In genomic region chr13:94481966-94482365, GRCh38 we compare ENCODE assay signal across 15 cellular contexts. TPM values are rescaled to one million over a fixed set of nuclear protein-coding genes. Genes with fewer than 3 reads are reported as not detected.
DNase-seq lines count a peak whose midpoint lies in the region; ATAC-seq, FAIRE-seq and TF ChIP-seq lines count a peak whose summit lies in the region.
"Had no signal": no experiment of that assay in that cellular context is flagged by ENCODE, and none has a peak within 500 bp of the region (broad histone marks: within the 10 kb centered on the region; RNA-seq: fewer than 3 reads in every experiment).

No MANE protein-coding gene starts in this region.

- FAIRE-seq in HTR-8/SVneo (lab: Jason Lieb, UNC) = no peak

- no peak for TF ChIP-seq POLR2A in stomach (IDR thresholded peaks at IDR 0.05)

- no peak for TF ChIP-seq EP300 in stomach (IDR thresholded peaks at IDR 0.05)

- intact Hi-C loops in left lung (cut with DNase I) (no loop called here), stomach (cut with DNase I; ENCODE audit: low total_unique reads) (no loop called here)

- 0 out of 22 replicates have a peak, but pooled peaks cover 0 to 4% (median 0%) of the 10 kb centered on the region in 11 experiments for H3K9me3 ChIP-seq in BLaER1 treated with 17β-estradiol and CSF1 and Interleukin-3, amounts not matched to agents 10 nM and 100 nM (replicated peaks in 1 of 11)
- H3K9me3 ChIP-seq in left lung (no peaks in the 10 kb centered on the region), stomach (no peaks in the 10 kb centered on the region)
- H3K9me3 ChIP-seq: upper lobe of left lung had no signal

- H3K27ac ChIP-seq in BLaER1 treated with 17β-estradiol and CSF1 and Interleukin-3, amounts not matched to agents 10 nM and 100 nM = peak overlapping the region in 10 of 11 experiments; percentile 65 to 96 (median 94); a peak in 19 of 22 replicates
- H3K27ac ChIP-seq in left lung = no peak overlapping the region
- no peak overlapping the region for H3K27ac ChIP-seq in stomach

- ATAC-seq in left lung (peak; percentile 33), GM18867 (IDR thresholded peaks at IDR 0.05; ENCODE audit: unreplicated experiment) (no peak)

- H3K27me3 ChIP-seq in BLaER1 treated with 17β-estradiol and CSF1 and Interleukin-3, amounts not matched to agents 10 nM and 100 nM = no peaks in the 10 kb centered on the region
- no peaks in the 10 kb centered on the region for H3K27me3 ChIP-seq in left lung
- peaks cover 0 to 8% (median 0%) of the 10 kb centered on the region in 3 donors for H3K27me3 ChIP-seq in stomach
- H3K27me3 ChIP-seq: upper lobe of left lung had no signal

- H3K4me2 ChIP-seq in BLaER1 treated with 17β-estradiol and CSF1 and Interleukin-3, amounts not matched to agents 10 nM and 100 nM = peak overlapping the region; percentile 56 to 83 (median 73); a peak in 20 of 22 replicates

- H3K4me3 ChIP-seq in BLaER1 treated with 17β-estradiol and CSF1 and Interleukin-3, amounts not matched to agents 10 nM and 100 nM = no peak overlapping the region
- no peak overlapping the region for H3K4me3 ChIP-seq in cardiac fibroblast (replicated peaks in 1 of 2; ENCODE audit: low read depth in 2 of 2, low read length in 2 of 2)
- H3K4me3 ChIP-seq in left lung = no peak overlapping the region
- H3K4me3 ChIP-seq in stomach = no peak overlapping the region
- H3K4me3 ChIP-seq: upper lobe of left lung had no signal

- TF ChIP-seq CTCF in cardiac fibroblast (IDR thresholded peaks at IDR 0.05; ENCODE audit: low read depth, low read length) = no peak
- no peak for TF ChIP-seq CTCF in left lung (IDR thresholded peaks at IDR 0.05)
- TF ChIP-seq CTCF in stomach (IDR thresholded peaks at IDR 0.05) = no peak

- H3K4me1 ChIP-seq in BLaER1 treated with 17β-estradiol and CSF1 and Interleukin-3, amounts not matched to agents 10 nM and 100 nM = peaks cover 33 to 60% (median 45%) of the 10 kb centered on the region in 10 experiments
- no peaks in the 10 kb centered on the region for H3K4me1 ChIP-seq in left lung
- H3K4me1 ChIP-seq in stomach = no peaks in the 10 kb centered on the region
- H3K4me1 ChIP-seq: upper lobe of left lung had no signal

- 58 to 65% (median 63%) methylated on average over 7 of the region's 7 CpGs for WGBS in stomach, 5 donors

- peak; percentile 9 for DNase-seq in LoVo (ENCODE audit: low spot score)
- peak; percentile 65 to 71 for DNase-seq in cardiac fibroblast (ENCODE audit: low read depth in 2 of 2)
- DNase-seq in left lung = peak in 1 of 2 donors; percentile 37
- DNase-seq in stomach = no peak
- DNase-seq in medulla oblongata (ENCODE audit: extremely low spot score) = no peak
- DNase-seq in HTR-8/SVneo (ENCODE audit: insufficient read length, low spot score) = no peak
- DNase-seq: activated CD4-positive, alpha-beta T cell treated with anti-CD3 and anti-CD28 coated beads, Interleukin-2, amount 50 U/mL, for 4 hours; activated naive CD4-positive, alpha-beta T cell treated with anti-CD3 and anti-CD28 coated beads, Interleukin-2, amount 10 ng/mL, durations not matched to agents 7 days and 5 days; CD4-positive, alpha-beta T cell; hippocampal formation; MM.1S; NCI-H510A treated with DMSO at 0.1 percent for 48 hours; upper lobe of left lung had no signal

- H4K20me1 ChIP-seq in BLaER1 treated with 17β-estradiol and CSF1 and Interleukin-3, amounts not matched to agents 10 nM and 100 nM = no peaks in the 10 kb centered on the region

- peak overlapping the region in 8 of 11 experiments; percentile 71 to 83 (median 78); a peak in 14 of 22 replicates for H3K9ac ChIP-seq in BLaER1 treated with 17β-estradiol and CSF1 and Interleukin-3, amounts not matched to agents 10 nM and 100 nM

- H3K36me3 ChIP-seq in BLaER1 treated with 17β-estradiol and CSF1 and Interleukin-3, amounts not matched to agents 10 nM and 100 nM = no peaks in the 10 kb centered on the region
- H3K36me3 ChIP-seq in left lung (no peaks in the 10 kb centered on the region), stomach (no peaks in the 10 kb centered on the region)
- H3K36me3 ChIP-seq: upper lobe of left lung had no signal

RNA-seq across cellular contexts. Expression of gene DCT, which starts 2.5 kb away (rescaled TPM):
- total RNA-seq in left lung (under 1 TPM in 1 of 2 donors, not detected in 1; 0.06 TPM), stomach (under 1 TPM in 1 of 5 donors, not detected in 4; 0.73 TPM)
- under 1 TPM in 2 of 3 donors, not detected in 1; 0.06 to 0.08 TPM for polyA plus RNA-seq in stomach

Comparison
In these comparisons a context has a peak if more than half of its experiments do, and no peak if none do; other contexts are left out.
1. H3K27ac ChIP-seq: peak in BLaER1 treated with 17β-estradiol and CSF1 and Interleukin-3, amounts not matched to agents 10 nM and 100 nM (10 of 11); none in left lung (0 of 2) and stomach (0 of 5).
2. DNase-seq: peak in LoVo (single experiment) and cardiac fibroblast (2 of 2); none in stomach (single experiment), medulla oblongata (single experiment) and HTR-8/SVneo (single experiment).